Comparison of ENCODE assay signal across 20 cellular contexts in genomic region chr11:115398333-115398732, GRCh38.
DNase-seq lines count a peak whose midpoint lies in the region; ATAC-seq, FAIRE-seq and TF ChIP-seq lines count a peak whose summit lies in the region.
"Had no signal": no experiment of that assay in that cellular context is flagged by ENCODE, and none has a peak within 500 bp of the region (broad histone marks: within the 10 kb centered on the region; RNA-seq: fewer than 3 reads in every experiment).

No MANE protein-coding gene starts in this region.

- H3K27ac ChIP-seq in A549 (no peak overlapping the region), PC-9 (no peak overlapping the region)
- H3K27ac ChIP-seq: BLaER1 treated with 17β-estradiol and CSF1 and Interleukin-3, amounts not matched to agents 10 nM and 100 nM; GM23248 had no signal

- BruUV-seq in PC-9 (replicated peaks; lab: Mats Ljungman, UMichigan): no TSS peak

- no peak for FAIRE-seq in A549 (lab: Jason Lieb, UNC)
- FAIRE-seq in D721Med (lab: Jason Lieb, UNC): peak; percentile 6
- FAIRE-seq: GM12878, GM19239, H1 had no signal

- H3K4me1 ChIP-seq in A549 (no peaks in the 10 kb centered on the region), PC-9 (replicated peaks; ENCODE audit: insufficient read depth) (no peaks in the 10 kb centered on the region)
- H3K4me1 ChIP-seq: BLaER1 treated with 17β-estradiol and CSF1 and Interleukin-3, amounts not matched to agents 10 nM and 100 nM had no signal

- ATAC-seq in A549 (no peak), HG03342 (IDR thresholded peaks at IDR 0.05; ENCODE audit: unreplicated experiment) (no peak)
- ATAC-seq: GM12878 had no signal

- no peak for TF ChIP-seq POLR2A in A549 (IDR thresholded peaks at IDR 0.05; ENCODE audit: low read length)

- no peaks in the 10 kb centered on the region for H3K79me2 ChIP-seq in PC-9 (ENCODE audit: low read depth)

- no peaks in the 10 kb centered on the region for H3F3A ChIP-seq in PC-9 (ENCODE audit: insufficient read depth, low read depth)

- TF ChIP-seq CTCF in A549 (IDR thresholded peaks at IDR 0.05): no peak
- no peak for TF ChIP-seq CTCF in D721Med (IDR thresholded peaks at IDR 0.05; ENCODE audit: insufficient read depth, missing control alignments)
- no peak for TF ChIP-seq CTCF in fibroblast of villous mesenchyme (IDR thresholded peaks at IDR 0.05; ENCODE audit: insufficient read depth, low read depth, low read length)
- no peak for TF ChIP-seq CTCF in PC-9 (conservative IDR thresholded peaks at IDR 0.05)

- no peak overlapping the region for H3K4me3 ChIP-seq in A549
- no peak overlapping the region for H3K4me3 ChIP-seq in fibroblast of villous mesenchyme (ENCODE audit: low read depth, low read length)
- H3K4me3 ChIP-seq in PC-9: no peak overlapping the region
- H3K4me3 ChIP-seq: BLaER1 treated with 17β-estradiol and CSF1 and Interleukin-3, amounts not matched to agents 10 nM and 100 nM; GM12878; GM23248 had no signal

- H2AFZ ChIP-seq in PC-9: no peak overlapping the region
- H2AFZ ChIP-seq: GM23248 had no signal

- peaks cover 22% of the 10 kb centered on the region for H3K27me3 ChIP-seq in PC-9 (ENCODE audit: insufficient read depth, low read depth)
- H3K27me3 ChIP-seq: BE2C; BLaER1 treated with 17β-estradiol and CSF1 and Interleukin-3, amounts not matched to agents 10 nM and 100 nM had no signal

- CTCF ChIA-PET in A549 (lab: Yijun Ruan, JAX): no interaction called here
- CTCF ChIA-PET in PC-9 (lab: Charles Lee): no interaction called here

- no peak overlapping the region for H3K4me2 ChIP-seq in A549
- H3K4me2 ChIP-seq in PC-9: no peak overlapping the region
- H3K4me2 ChIP-seq: BLaER1 treated with 17β-estradiol and CSF1 and Interleukin-3, amounts not matched to agents 10 nM and 100 nM had no signal

- in situ Hi-C loops in G401 (cut with HindIII; ENCODE audit: low sequenced_read_pairs): no loop called here

- no peaks in the 10 kb centered on the region for H3K36me3 ChIP-seq in PC-9 (ENCODE audit: low read depth)
- H3K36me3 ChIP-seq: BLaER1 treated with 17β-estradiol and CSF1 and Interleukin-3, amounts not matched to agents 10 nM and 100 nM had no signal

- H4K20me1 ChIP-seq in PC-9 (ENCODE audit: insufficient read depth): no peaks in the 10 kb centered on the region
- H4K20me1 ChIP-seq: BLaER1 treated with 17β-estradiol and CSF1 and Interleukin-3, amounts not matched to agents 10 nM and 100 nM had no signal

- no peak for TF ChIP-seq RAD21 in A549 (conservative IDR thresholded peaks at IDR 0.05 in 1 of 2, IDR thresholded peaks at IDR 0.05 in 1 of 2)

- TF ChIP-seq EP300 in A549 (IDR thresholded peaks at IDR 0.05): no peak

- H3K9me2 ChIP-seq in PC-9 (ENCODE audit: insufficient read depth): no peaks in the 10 kb centered on the region

- WGBS in A549 (ENCODE audit: missing lambda C conversion rate): 54% methylated on average over 1 of the region's 1 CpG

- no peak for DNase-seq in A549 (ENCODE audit: low read depth in 1 of 2, low spot score in 1 of 2)
- DNase-seq in D721Med (ENCODE audit: insufficient read length, low spot score): no peak
- DNase-seq in fibroblast of villous mesenchyme (ENCODE audit: low read depth): peak; percentile 1
- no peak for DNase-seq in G401 (ENCODE audit: low spot score)
- no peak for DNase-seq in PC-9
- DNase-seq: AML-193; BE2C; CD4-positive, alpha-beta T cell; CD8-positive, alpha-beta memory T cell; DMS153; DND-41; GDM1; GM23248; H7; HCEC 1CT had no signal

- no peaks in the 10 kb centered on the region for H3K9me3 ChIP-seq in A549
- no peaks in the 10 kb centered on the region for H3K9me3 ChIP-seq in PC-9 (ENCODE audit: insufficient read depth, low read depth)
- H3K9me3 ChIP-seq: BE2C; BLaER1 treated with 17β-estradiol and CSF1 and Interleukin-3, amounts not matched to agents 10 nM and 100 nM had no signal

- POLR2A ChIA-PET in A549 (lab: Yijun Ruan, JAX) (no interaction called here), PC-9 (lab: Charles Lee; ENCODE audit: unreplicated experiment) (no interaction called here)

- intact Hi-C loops in PC-9 (cut with micrococcal nuclease; ENCODE audit: unreplicated experiment): no loop called here

TF ChIP-seq in A549, 52 proteins besides CTCF, POLR2A, EP300 and RAD21:
- TF ChIP-seq GATA3 (IDR thresholded peaks at IDR 0.05; ENCODE audit: borderline replicate concordance) (peak; percentile 29; the same call in 1 of the 2 replicates), ATOH8 (CRISPR knock-in tag; IDR thresholded peaks at IDR 0.05; ENCODE audit: low read depth) (no peak)
